ENCODE assay signal across 14 cellular contexts in the genomic region with DNA sequence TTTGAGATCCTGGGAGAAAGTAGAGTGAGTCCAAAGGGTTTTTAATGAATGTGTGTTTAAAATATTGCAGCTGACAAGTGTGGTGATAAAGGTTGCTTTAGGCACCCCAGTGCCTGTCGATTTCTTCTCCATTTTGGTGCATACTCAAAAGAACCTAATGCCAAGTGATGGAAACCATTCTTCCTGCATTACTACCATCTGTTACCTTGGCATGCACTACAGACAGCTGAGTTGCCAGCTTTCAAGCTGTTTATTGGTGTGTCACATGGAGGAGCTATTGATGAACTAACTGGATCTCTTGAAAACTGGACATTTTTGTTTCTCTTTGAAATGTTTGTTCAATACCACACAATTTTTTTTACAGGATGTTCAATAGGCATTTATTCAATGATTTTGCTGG.
DNase-seq lines count a peak whose midpoint lies in the region; TF ChIP-seq lines count a peak whose summit lies in the region.
"Had no signal": no experiment of that assay in that cellular context is flagged by ENCODE, and none has a peak within 500 bp of the region (broad histone marks: within the 10 kb centered on the region; RNA-seq: fewer than 3 reads in every experiment).

No MANE protein-coding gene starts in this region.

- no peak for TF ChIP-seq CTCF in adrenal gland (IDR thresholded peaks at IDR 0.05)

- TF ChIP-seq POLR2A in adrenal gland (IDR thresholded peaks at IDR 0.05), result no peak

- H3K27me3 ChIP-seq in adrenal gland, result no peaks in the 10 kb centered on the region
- H3K27me3 ChIP-seq: BLaER1 had no signal

- DNase-seq in NCI-H1694 (lab: John Stamatoyannopoulos, UW) (peak; percentile 77), NCI-H446 treated with DMSO at 0.1 percent for 48 hours (lab: John Stamatoyannopoulos, UW) (peak; percentile 96), cerebellar cortex (ENCODE audit: low spot score) (peak; percentile 84), adrenal gland (no peak), NCI-H82 treated with DMSO at 0.1 percent for 48 hours (lab: John Stamatoyannopoulos, UW; ENCODE audit: unreplicated experiment) (no peak), AG20443 (ENCODE audit: low spot score) (no peak)
- DNase-seq: Caco-2; CD8-positive, alpha-beta memory T cell; DMS79; HCEC 1CT; HFFc6 had no signal

- 38 to 82% (median 70%) methylated on average over 1 of the region's 1 CpG for WGBS in adrenal gland, 4 donors

- no peaks in the 10 kb centered on the region for H3K4me1 ChIP-seq in adrenal gland (replicated peaks in 1 of 2)
- H3K4me1 ChIP-seq: A549, Caco-2 had no signal

- no peak overlapping the region for H3K4me3 ChIP-seq in adrenal gland
- H3K4me3 ChIP-seq: A549, BLaER1 had no signal

- no peak overlapping the region for H3K27ac ChIP-seq in adrenal gland
- H3K27ac ChIP-seq: A549, BLaER1, HL-60 had no signal

- intact Hi-C loops in adrenal gland (cut with DNase I), result no loop called here

- H3K9me3 ChIP-seq in adrenal gland (replicated peaks in 1 of 3), result no peaks in the 10 kb centered on the region
- H3K9me3 ChIP-seq: A549, BLaER1, Caco-2 had no signal

- H3K36me3 ChIP-seq in adrenal gland (replicated peaks in 1 of 2), result no peaks in the 10 kb centered on the region
- H3K36me3 ChIP-seq: BLaER1 had no signal

Comparison
In these comparisons a context has a peak if more than half of its experiments do, and no peak if none do; other contexts are left out.
1. DNase-seq: peak in NCI-H1694 (single experiment), NCI-H446 treated with DMSO at 0.1 percent for 48 hours (single experiment) and cerebellar cortex (single experiment); none in adrenal gland (0 of 7), NCI-H82 treated with DMSO at 0.1 percent for 48 hours (single experiment) and AG20443 (single experiment).